In genomic region chr14:73717247-73717646, GRCh38 we compare ENCODE assay signal across 12 cellular contexts. TPM values are rescaled to one million over a fixed set of nuclear protein-coding genes. Genes with fewer than 3 reads are reported as not detected.
DNase-seq lines count a peak whose midpoint lies in the region; ATAC-seq and TF ChIP-seq lines count a peak whose summit lies in the region.
"Had no signal": no experiment of that assay in that cellular context is flagged by ENCODE, and none has a peak within 500 bp of the region (broad histone marks: within the 10 kb centered on the region; RNA-seq: fewer than 3 reads in every experiment).

No MANE protein-coding gene starts in this region.

- H3K4me3 ChIP-seq in CD4-positive, alpha-beta memory T cell (ENCODE audit: low read length in 2 of 2), result no peak overlapping the region
- H3K4me3 ChIP-seq in HUES64 (ENCODE audit: low read length), result peak overlapping the region; percentile 62; the same call in 1 of the 2 replicates
- peak overlapping the region; percentile 84 for H3K4me3 ChIP-seq in neural cell (ENCODE audit: low read length)
- no peak overlapping the region for H3K4me3 ChIP-seq in WERI-Rb-1 (ENCODE audit: low read depth, low read length)
- H3K4me3 ChIP-seq: left lung had no signal

- in situ Hi-C loops in ACHN (cut with HindIII; ENCODE audit: low pct_ligation_motif_present, low pct_unique_long_range_greater_than_20kb, low sequenced_read_pairs), result no loop called here

- peak overlapping the region in 4 of 7 donors; percentile 4 to 82 (median 55) for H3K27ac Mint-ChIP-seq in CD4-positive, alpha-beta memory T cell

- peaks cover 9% of the 10 kb centered on the region for H3K4me1 ChIP-seq in CD4-positive, alpha-beta memory T cell (ENCODE audit: insufficient read depth, low read length)
- H3K4me1 ChIP-seq in HUES64 (ENCODE audit: insufficient read depth, low read length), result peaks cover 39% of the 10 kb centered on the region

- H3K4me3 Mint-ChIP-seq in CD4-positive, alpha-beta memory T cell, result no peak overlapping the region
- H3K4me3 Mint-ChIP-seq: activated CD4-positive, alpha-beta memory T cell treated with anti-CD3 and anti-CD28 coated beads for 36 hours had no signal

- H3K27ac ChIP-seq in CD4-positive, alpha-beta memory T cell (ENCODE audit: low read depth, low read length), result no peak overlapping the region
- no peak overlapping the region for H3K27ac ChIP-seq in HUES64 (ENCODE audit: low read depth, low read length)
- H3K27ac ChIP-seq in cingulate gyrus (ENCODE audit: low read depth, low read length), result peak overlapping the region; percentile 72
- peak overlapping the region; percentile 89 for H3K27ac ChIP-seq in neural cell (ENCODE audit: low read length)
- no peak overlapping the region for H3K27ac ChIP-seq in WERI-Rb-1

- 98% methylated on average over 2 of the region's 2 CpGs for WGBS in HUES64

- no peak for TF ChIP-seq RAD21 in neural cell (conservative IDR thresholded peaks at IDR 0.05)

- no peaks in the 10 kb centered on the region for H3K9me2 ChIP-seq in neural cell (ENCODE audit: insufficient read depth, low read length)

- ATAC-seq in GM19351 (IDR thresholded peaks at IDR 0.05; ENCODE audit: unreplicated experiment), result no peak
- ATAC-seq: left lung had no signal

- H4K20me1 ChIP-seq in neural cell (ENCODE audit: insufficient read depth), result peaks cover 4% of the 10 kb centered on the region

- no peaks in the 10 kb centered on the region for H3F3A ChIP-seq in neural cell (ENCODE audit: insufficient read depth, low read length, poor library complexity, severe bottlenecking)

- H3K9me3 ChIP-seq in CD4-positive, alpha-beta memory T cell (ENCODE audit: control insufficient read depth in 1 of 2, low read length in 2 of 2), result no peaks in the 10 kb centered on the region
- no peaks in the 10 kb centered on the region for H3K9me3 ChIP-seq in HUES64 (ENCODE audit: insufficient read depth, low read depth, low read length)
- H3K9me3 ChIP-seq in neural cell (ENCODE audit: low read length), result no peaks in the 10 kb centered on the region
- H3K9me3 ChIP-seq in WERI-Rb-1 (ENCODE audit: severe bottlenecking), result no peaks in the 10 kb centered on the region
- H3K9me3 ChIP-seq: left lung had no signal

- peaks cover 43% of the 10 kb centered on the region for H3K79me2 ChIP-seq in neural cell (replicated peaks; ENCODE audit: insufficient read depth, low read length)

- DNase-seq in CD4-positive, alpha-beta memory T cell, result no peak
- DNase-seq in HuH-7 (ENCODE audit: low spot score) (no peak), ACHN (no peak), WERI-Rb-1 (no peak)
- DNase-seq: activated CD4-positive, alpha-beta memory T cell treated with anti-CD3 and anti-CD28 coated beads for 36 hours; left lung; SW 1271 had no signal

- peaks cover 8 to 24% (median 14%) of the 10 kb centered on the region in 4 donors for H3K4me1 Mint-ChIP-seq in CD4-positive, alpha-beta memory T cell

- no peak for TF ChIP-seq CTCF in neural cell (IDR thresholded peaks at IDR 0.05; ENCODE audit: poor library complexity, severe bottlenecking)
- no peak for TF ChIP-seq CTCF in WERI-Rb-1 (IDR thresholded peaks at IDR 0.05; ENCODE audit: low read depth, low read length)

- intact Hi-C loops in CD4-positive, alpha-beta memory T cell (cut with micrococcal nuclease), result no loop called here

- peaks cover 43% of the 10 kb centered on the region for H3K36me3 ChIP-seq in CD4-positive, alpha-beta memory T cell (ENCODE audit: insufficient read depth, low read length)
- H3K36me3 ChIP-seq in HUES64 (ENCODE audit: insufficient read depth, low read length) (peaks cover 6% of the 10 kb centered on the region), neural cell (ENCODE audit: insufficient read depth, low read length) (no peaks in the 10 kb centered on the region), WERI-Rb-1 (peaks cover 24% of the 10 kb centered on the region)

- peaks cover 0 to 2% (median 0%) of the 10 kb centered on the region in 8 donors for H3K9me3 Mint-ChIP-seq in CD4-positive, alpha-beta memory T cell
- H3K9me3 Mint-ChIP-seq: activated CD4-positive, alpha-beta memory T cell treated with anti-CD3 and anti-CD28 coated beads for 36 hours; IgD-negative memory B cell had no signal

- H3K4me2 ChIP-seq in neural cell (ENCODE audit: low read length), result peak overlapping the region; percentile 98

- H3K27me3 Mint-ChIP-seq in CD4-positive, alpha-beta memory T cell, result no peaks in the 10 kb centered on the region
- H3K27me3 Mint-ChIP-seq: activated CD4-positive, alpha-beta memory T cell treated with anti-CD3 and anti-CD28 coated beads for 36 hours; IgD-negative memory B cell had no signal

- no peak overlapping the region for H2AFZ ChIP-seq in neural cell (ENCODE audit: low read depth, low read length)

- CTCF ChIA-PET in CD4-positive, alpha-beta memory T cell (lab: Charles Lee; ENCODE audit: partially characterized antibody), result interaction anchor here (1.2 to 1.8 kb wide), 2 partner anchors 11 to 209 kb away, joined by 3 to 14 read pairs; no protein-coding TSS in a partner anchor

- POLR2A ChIA-PET in CD4-positive, alpha-beta memory T cell (lab: Charles Lee; ENCODE audit: partially characterized antibody), result interaction anchor here (1.0 to 3.6 kb wide), 3 partner anchors 12 to 42 kb away, joined by 3 to 18 read pairs (median 5); a partner anchor contains a TSS

- no peak for TF ChIP-seq EP300 in neural cell (conservative IDR thresholded peaks at IDR 0.05; ENCODE audit: poor library complexity, severe bottlenecking)

- H3K27me3 ChIP-seq in CD4-positive, alpha-beta memory T cell (ENCODE audit: insufficient read depth, low read length), result no peaks in the 10 kb centered on the region
- H3K27me3 ChIP-seq in HUES64 (ENCODE audit: insufficient read depth, low read length) (peaks cover 16% of the 10 kb centered on the region; the same call in 1 of the 2 replicates), neural cell (ENCODE audit: insufficient read depth, low read depth, low read length) (no peaks in the 10 kb centered on the region), WERI-Rb-1 (ENCODE audit: insufficient read depth, low read depth, severe bottlenecking) (no peaks in the 10 kb centered on the region)

- H3K36me3 Mint-ChIP-seq in CD4-positive, alpha-beta memory T cell, result peaks cover 18 to 70% of the 10 kb centered on the region in 2 donors

- H3K9ac ChIP-seq in HUES64 (ENCODE audit: low read depth, low read length) (no peak overlapping the region), neural cell (ENCODE audit: low read length) (peak overlapping the region; percentile 95)

TF ChIP-seq in neural cell, 6 proteins besides CTCF, POLR2A, EP300 and RAD21:
- no peak for TF ChIP-seq POLR2AphosphoS5 (IDR thresholded peaks at IDR 0.05)
- no peak for TF ChIP-seq EZH2 (IDR thresholded peaks at IDR 0.05; ENCODE audit: borderline replicate concordance, insufficient read depth, low read length, poor library complexity, severe bottlenecking)
- no peak for TF ChIP-seq MXI1 (conservative IDR thresholded peaks at IDR 0.05; ENCODE audit: poor library complexity, severe bottlenecking)
- no peak for TF ChIP-seq SMC3 (conservative IDR thresholded peaks at IDR 0.05; ENCODE audit: poor library complexity)
- TF ChIP-seq REST (IDR thresholded peaks at IDR 0.05; ENCODE audit: borderline replicate concordance), result no peak
- no peak for TF ChIP-seq TAF1 (IDR thresholded peaks at IDR 0.05; ENCODE audit: low read depth)

RNA-seq across cellular contexts. Expression of gene PNMA1, which starts 3.1 kb away (rescaled TPM):
- total RNA-seq in CD4-positive, alpha-beta memory T cell, result 10 to 100 TPM; 53.3 to 59.3 TPM
- 10 to 100 TPM; 47.8 to 56.3 TPM for polyA plus RNA-seq in CD4-positive, alpha-beta memory T cell
- polyA plus RNA-seq in HUES64 (2013, experiment 1 of 2), result 42.4 TPM
- 43.4 TPM for polyA plus RNA-seq in HUES64 (2013, experiment 2 of 2)
- polyA plus RNA-seq in neural cell, result 191 and 205 TPM in 2 replicates
- 189 and 190 TPM in 2 replicates for polyA minus RNA-seq in neural cell

Comparison
In these comparisons a context has a peak if more than half of its experiments do, and no peak if none do; other contexts are left out.
1. H3K27ac ChIP-seq: peak in cingulate gyrus (single experiment) and neural cell (single experiment); none in CD4-positive, alpha-beta memory T cell (single experiment), HUES64 (single experiment) and WERI-Rb-1 (single experiment).
2. H3K4me3 ChIP-seq: peak in HUES64 (single experiment) and neural cell (single experiment); none in CD4-positive, alpha-beta memory T cell (0 of 2) and WERI-Rb-1 (single experiment).